Comparison of ENCODE assay signal across 1 cellular context in the genomic region with DNA sequence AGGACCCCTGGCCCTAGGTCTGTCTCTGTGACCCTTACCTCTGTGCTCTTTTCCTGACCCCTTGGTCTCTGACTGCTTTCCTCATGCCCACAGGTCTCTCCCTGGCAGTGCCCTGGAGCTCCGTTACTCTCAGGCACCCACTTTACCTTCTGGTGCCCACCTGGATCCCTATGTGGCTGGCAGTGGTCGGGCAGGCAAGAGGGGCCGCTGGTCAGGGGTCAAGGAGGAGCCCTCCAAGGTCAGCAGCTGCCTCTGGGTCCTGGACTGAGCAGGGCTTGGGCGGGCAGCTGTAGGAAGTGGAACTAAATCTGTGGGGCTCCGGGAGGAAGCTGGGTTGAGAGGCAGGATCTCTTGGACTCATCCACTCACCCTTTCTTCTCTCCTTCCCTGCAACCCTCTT.
TF ChIP-seq lines count a peak whose summit lies in the region.

No MANE protein-coding gene starts in this region.

TF ChIP-seq in K562, 482 proteins besides CTCF, POLR2A, EP300 and RAD21:
- TF ChIP-seq ZNF165 (CRISPR knock-in tag; IDR thresholded peaks at IDR 0.05; ENCODE audit: borderline replicate concordance) = no peak
- TF ChIP-seq, protein P1, sequence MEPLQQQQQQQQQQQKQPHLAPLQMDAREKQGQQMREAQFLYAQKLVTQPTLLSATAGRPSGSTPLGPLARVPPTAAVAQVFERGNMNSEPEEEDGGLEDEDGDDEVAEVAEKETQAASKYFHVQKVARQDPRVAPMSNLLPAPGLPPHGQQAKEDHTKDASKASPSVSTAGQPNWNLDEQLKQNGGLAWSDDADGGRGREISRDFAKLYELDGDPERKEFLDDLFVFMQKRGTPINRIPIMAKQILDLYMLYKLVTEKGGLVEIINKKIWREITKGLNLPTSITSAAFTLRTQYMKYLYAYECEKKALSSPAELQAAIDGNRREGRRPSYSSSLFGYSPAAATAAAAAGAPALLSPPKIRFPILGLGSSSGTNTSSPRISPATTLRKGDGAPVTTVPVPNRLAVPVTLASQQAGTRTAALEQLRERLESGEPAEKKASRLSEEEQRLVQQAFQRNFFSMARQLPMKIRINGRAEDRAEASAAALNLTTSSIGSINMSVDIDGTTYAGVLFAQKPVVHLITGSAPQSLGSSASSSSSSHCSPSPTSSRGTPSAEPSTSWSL (CRISPR knock-in tag; IDR thresholded peaks at IDR 0.05; ENCODE audit: borderline replicate concordance) = no peak
- TF ChIP-seq, protein P2, sequence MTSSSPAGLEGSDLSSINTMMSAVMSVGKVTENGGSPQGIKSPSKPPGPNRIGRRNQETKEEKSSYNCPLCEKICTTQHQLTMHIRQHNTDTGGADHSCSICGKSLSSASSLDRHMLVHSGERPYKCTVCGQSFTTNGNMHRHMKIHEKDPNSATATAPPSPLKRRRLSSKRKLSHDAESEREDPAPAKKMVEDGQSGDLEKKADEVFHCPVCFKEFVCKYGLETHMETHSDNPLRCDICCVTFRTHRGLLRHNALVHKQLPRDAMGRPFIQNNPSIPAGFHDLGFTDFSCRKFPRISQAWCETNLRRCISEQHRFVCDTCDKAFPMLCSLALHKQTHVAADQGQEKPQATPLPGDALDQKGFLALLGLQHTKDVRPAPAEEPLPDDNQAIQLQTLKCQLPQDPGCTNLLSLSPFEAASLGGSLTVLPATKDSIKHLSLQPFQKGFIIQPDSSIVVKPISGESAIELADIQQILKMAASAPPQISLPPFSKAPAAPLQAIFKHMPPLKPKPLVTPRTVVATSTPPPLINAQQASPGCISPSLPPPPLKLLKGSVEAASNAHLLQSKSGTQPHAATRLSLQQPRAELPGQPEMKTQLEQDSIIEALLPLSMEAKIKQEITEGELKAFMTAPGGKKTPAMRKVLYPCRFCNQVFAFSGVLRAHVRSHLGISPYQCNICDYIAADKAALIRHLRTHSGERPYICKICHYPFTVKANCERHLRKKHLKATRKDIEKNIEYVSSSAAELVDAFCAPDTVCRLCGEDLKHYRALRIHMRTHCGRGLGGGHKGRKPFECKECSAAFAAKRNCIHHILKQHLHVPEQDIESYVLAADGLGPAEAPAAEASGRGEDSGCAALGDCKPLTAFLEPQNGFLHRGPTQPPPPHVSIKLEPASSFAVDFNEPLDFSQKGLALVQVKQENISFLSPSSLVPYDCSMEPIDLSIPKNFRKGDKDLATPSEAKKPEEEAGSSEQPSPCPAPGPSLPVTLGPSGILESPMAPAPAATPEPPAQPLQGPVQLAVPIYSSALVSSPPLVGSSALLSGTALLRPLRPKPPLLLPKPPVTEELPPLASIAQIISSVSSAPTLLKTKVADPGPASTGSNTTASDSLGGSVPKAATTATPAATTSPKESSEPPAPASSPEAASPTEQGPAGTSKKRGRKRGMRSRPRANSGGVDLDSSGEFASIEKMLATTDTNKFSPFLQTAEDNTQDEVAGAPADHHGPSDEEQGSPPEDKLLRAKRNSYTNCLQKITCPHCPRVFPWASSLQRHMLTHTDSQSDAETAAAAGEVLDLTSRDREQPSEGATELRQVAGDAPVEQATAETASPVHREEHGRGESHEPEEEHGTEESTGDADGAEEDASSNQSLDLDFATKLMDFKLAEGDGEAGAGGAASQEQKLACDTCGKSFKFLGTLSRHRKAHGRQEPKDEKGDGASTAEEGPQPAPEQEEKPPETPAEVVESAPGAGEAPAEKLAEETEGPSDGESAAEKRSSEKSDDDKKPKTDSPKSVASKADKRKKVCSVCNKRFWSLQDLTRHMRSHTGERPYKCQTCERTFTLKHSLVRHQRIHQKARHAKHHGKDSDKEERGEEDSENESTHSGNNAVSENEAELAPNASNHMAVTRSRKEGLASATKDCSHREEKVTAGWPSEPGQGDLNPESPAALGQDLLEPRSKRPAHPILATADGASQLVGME (CRISPR knock-in tag; IDR thresholded peaks at IDR 0.05) = no peak
- TF ChIP-seq, protein P3, sequence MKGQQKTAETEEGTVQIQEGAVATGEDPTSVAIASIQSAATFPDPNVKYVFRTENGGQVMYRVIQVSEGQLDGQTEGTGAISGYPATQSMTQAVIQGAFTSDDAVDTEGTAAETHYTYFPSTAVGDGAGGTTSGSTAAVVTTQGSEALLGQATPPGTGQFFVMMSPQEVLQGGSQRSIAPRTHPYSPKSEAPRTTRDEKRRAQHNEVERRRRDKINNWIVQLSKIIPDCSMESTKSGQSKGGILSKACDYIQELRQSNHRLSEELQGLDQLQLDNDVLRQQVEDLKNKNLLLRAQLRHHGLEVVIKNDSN (CRISPR knock-in tag; IDR thresholded peaks at IDR 0.05) = no peak
- TF ChIP-seq, protein P4, sequence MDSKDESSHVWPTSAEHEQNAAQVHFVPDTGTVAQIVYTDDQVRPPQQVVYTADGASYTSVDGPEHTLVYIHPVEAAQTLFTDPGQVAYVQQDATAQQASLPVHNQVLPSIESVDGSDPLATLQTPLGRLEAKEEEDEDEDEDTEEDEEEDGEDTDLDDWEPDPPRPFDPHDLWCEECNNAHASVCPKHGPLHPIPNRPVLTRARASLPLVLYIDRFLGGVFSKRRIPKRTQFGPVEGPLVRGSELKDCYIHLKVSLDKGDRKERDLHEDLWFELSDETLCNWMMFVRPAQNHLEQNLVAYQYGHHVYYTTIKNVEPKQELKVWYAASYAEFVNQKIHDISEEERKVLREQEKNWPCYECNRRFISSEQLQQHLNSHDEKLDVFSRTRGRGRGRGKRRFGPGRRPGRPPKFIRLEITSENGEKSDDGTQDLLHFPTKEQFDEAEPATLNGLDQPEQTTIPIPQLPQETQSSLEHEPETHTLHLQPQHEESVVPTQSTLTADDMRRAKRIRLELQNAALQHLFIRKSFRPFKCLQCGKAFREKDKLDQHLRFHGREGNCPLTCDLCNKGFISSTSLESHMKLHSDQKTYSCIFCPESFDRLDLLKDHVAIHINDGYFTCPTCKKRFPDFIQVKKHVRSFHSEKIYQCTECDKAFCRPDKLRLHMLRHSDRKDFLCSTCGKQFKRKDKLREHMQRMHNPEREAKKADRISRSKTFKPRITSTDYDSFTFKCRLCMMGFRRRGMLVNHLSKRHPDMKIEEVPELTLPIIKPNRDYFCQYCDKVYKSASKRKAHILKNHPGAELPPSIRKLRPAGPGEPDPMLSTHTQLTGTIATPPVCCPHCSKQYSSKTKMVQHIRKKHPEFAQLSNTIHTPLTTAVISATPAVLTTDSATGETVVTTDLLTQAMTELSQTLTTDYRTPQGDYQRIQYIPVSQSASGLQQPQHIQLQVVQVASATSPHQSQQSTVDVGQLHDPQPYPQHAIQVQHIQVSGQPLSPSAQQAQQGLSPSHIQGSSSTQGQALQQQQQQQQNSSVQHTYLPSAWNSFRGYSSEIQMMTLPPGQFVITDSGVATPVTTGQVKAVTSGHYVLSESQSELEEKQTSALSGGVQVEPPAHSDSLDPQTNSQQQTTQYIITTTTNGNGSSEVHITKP (IDR thresholded peaks at IDR 0.05; ENCODE audit: partially characterized antibody) = peak; percentile 39
- TF ChIP-seq, protein P5, sequence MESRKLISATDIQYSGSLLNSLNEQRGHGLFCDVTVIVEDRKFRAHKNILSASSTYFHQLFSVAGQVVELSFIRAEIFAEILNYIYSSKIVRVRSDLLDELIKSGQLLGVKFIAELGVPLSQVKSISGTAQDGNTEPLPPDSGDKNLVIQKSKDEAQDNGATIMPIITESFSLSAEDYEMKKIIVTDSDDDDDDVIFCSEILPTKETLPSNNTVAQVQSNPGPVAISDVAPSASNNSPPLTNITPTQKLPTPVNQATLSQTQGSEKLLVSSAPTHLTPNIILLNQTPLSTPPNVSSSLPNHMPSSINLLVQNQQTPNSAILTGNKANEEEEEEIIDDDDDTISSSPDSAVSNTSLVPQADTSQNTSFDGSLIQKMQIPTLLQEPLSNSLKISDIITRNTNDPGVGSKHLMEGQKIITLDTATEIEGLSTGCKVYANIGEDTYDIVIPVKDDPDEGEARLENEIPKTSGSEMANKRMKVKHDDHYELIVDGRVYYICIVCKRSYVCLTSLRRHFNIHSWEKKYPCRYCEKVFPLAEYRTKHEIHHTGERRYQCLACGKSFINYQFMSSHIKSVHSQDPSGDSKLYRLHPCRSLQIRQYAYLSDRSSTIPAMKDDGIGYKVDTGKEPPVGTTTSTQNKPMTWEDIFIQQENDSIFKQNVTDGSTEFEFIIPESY (CRISPR knock-in tag; IDR thresholded peaks at IDR 0.05) = no peak
